In the genomic region with DNA sequence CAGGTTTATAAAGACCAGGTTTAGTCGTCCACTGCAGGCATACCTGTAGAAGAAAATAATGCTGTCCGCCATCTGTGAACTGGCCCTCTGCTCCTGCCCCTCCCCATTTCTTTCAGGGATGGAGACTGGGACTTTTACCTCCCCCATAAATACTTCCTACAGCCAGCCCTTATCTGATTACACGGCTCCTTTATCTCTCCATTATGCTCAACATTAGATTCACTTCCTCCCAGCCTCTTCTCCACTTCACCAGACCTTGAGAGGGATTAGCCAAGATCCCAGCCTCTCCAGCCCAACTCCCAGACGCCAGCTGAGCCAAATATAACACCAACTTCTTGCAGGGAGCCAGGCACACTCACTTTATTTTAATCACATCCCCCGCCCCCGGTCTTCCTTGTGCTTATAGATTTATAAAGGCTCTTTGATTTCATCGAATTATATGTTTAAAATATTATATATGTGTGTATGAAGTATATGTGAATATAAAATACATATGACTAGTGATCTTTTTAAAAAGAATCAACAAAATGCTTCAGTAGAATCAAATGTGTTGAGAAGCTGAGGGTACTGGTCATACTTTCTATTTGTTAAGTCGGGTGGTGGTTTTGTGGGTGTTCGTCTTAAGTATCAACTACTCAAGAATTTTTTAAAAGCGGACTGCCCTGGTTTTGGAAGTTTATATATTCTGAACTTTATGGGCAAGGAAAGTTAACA, we compare ENCODE assay signal across 10 cellular contexts.
DNase-seq lines count a peak whose midpoint lies in the region; ATAC-seq and TF ChIP-seq lines count a peak whose summit lies in the region.
"Had no signal": no experiment of that assay in that cellular context is flagged by ENCODE, and none has a peak within 500 bp of the region (broad histone marks: within the 10 kb centered on the region; RNA-seq: fewer than 3 reads in every experiment).

No MANE protein-coding gene starts in this region.

- ATAC-seq in naive thymus-derived CD8-positive, alpha-beta T cell: no peak

- H3K36me3 ChIP-seq in Caco-2 (ENCODE audit: control insufficient read depth, insufficient read depth, low read length): no peaks in the 10 kb centered on the region

- BruUV-seq in Caco-2 (replicated peaks; lab: Mats Ljungman, UMichigan): no TSS peak

- intact Hi-C loops in Caco-2 (cut with micrococcal nuclease; ENCODE audit: unreplicated experiment): no loop called here

- H3K4me1 Mint-ChIP-seq in Caco-2 (ENCODE audit: low read depth, unreplicated experiment): peaks cover 24% of the 10 kb centered on the region
- H3K4me1 Mint-ChIP-seq in brain: peaks cover 67% of the 10 kb centered on the region
- H3K4me1 Mint-ChIP-seq in mesothelial cell of epicardium: peaks cover 58% of the 10 kb centered on the region
- H3K4me1 Mint-ChIP-seq in naive thymus-derived CD8-positive, alpha-beta T cell: peaks cover 0 to 9% (median 1%) of the 10 kb centered on the region in 4 donors

- TF ChIP-seq CTCF in Caco-2 (IDR thresholded peaks at IDR 0.05; ENCODE audit: insufficient read depth in 1 of 2, low read depth in 1 of 2, low read length in 1 of 2, severe bottlenecking in 1 of 2, unreplicated experiment in 1 of 2) (no peak), NB4 (IDR thresholded peaks at IDR 0.05; ENCODE audit: low read depth, low read length) (no peak), brain (conservative IDR thresholded peaks at IDR 0.05) (no peak), mesothelial cell of epicardium (IDR thresholded peaks at IDR 0.05; ENCODE audit: unreplicated experiment) (no peak)

- H3K27me3 Mint-ChIP-seq in Caco-2 (ENCODE audit: insufficient read depth, unreplicated experiment) (no peaks in the 10 kb centered on the region), brain (no peaks in the 10 kb centered on the region), mesothelial cell of epicardium (ENCODE audit: low read depth) (no peaks in the 10 kb centered on the region)
- H3K27me3 Mint-ChIP-seq in naive thymus-derived CD8-positive, alpha-beta T cell: peaks cover 0 to 22% (median 3%) of the 10 kb centered on the region in 5 donors

- no peak overlapping the region for H3K4me3 ChIP-seq in Caco-2 (ENCODE audit: low read depth, low read length)
- H3K4me3 ChIP-seq in NB4 (ENCODE audit: low read depth, low read length): no peak overlapping the region
- H3K4me3 ChIP-seq: lung had no signal

- peaks cover 35% of the 10 kb centered on the region for H3K4me1 ChIP-seq in Caco-2

- no peaks in the 10 kb centered on the region for H3K27me3 ChIP-seq in Caco-2 (replicated peaks; ENCODE audit: control insufficient read depth, insufficient read depth, low read length)

- H3K36me3 Mint-ChIP-seq in Caco-2 (ENCODE audit: insufficient read depth, unreplicated experiment) (no peaks in the 10 kb centered on the region), brain (no peaks in the 10 kb centered on the region), mesothelial cell of epicardium (no peaks in the 10 kb centered on the region)
- no peaks in the 10 kb centered on the region for H3K36me3 Mint-ChIP-seq in naive thymus-derived CD8-positive, alpha-beta T cell

- peak; percentile 28 to 44 for DNase-seq in Caco-2
- peak; percentile 31 for DNase-seq in NB4 (ENCODE audit: low read depth)
- DNase-seq in mesothelial cell of epicardium (ENCODE audit: low spot score in 2 of 2, unreplicated experiment in 2 of 2): no peak
- DNase-seq in activated CD4-positive, alpha-beta T cell treated with anti-CD3 and anti-CD28 coated beads, Interleukin-2, amount 50 U/mL, for 1 hour: no peak
- no peak for DNase-seq in dermis blood vessel endothelial cell
- no peak for DNase-seq in naive thymus-derived CD8-positive, alpha-beta T cell
- DNase-seq in ureter (ENCODE audit: low spot score): no peak

- H3K9me3 ChIP-seq in Caco-2: no peaks in the 10 kb centered on the region

- CTCF ChIA-PET in Caco-2 (lab: Charles Lee): interaction anchor here (0.7 to 1.0 kb wide), 3 partner anchors 12 to 22 kb away, joined by 3 to 4 read pairs (median 4); no protein-coding TSS in a partner anchor

- POLR2A ChIA-PET in Caco-2 (lab: Charles Lee): no interaction called here
- POLR2A ChIA-PET in naive thymus-derived CD8-positive, alpha-beta T cell (lab: Charles Lee): no interaction called here

- H3K27ac Mint-ChIP-seq in Caco-2 (ENCODE audit: unreplicated experiment): no peak overlapping the region
- H3K27ac Mint-ChIP-seq in brain: peak overlapping the region in 4 of 5 experiments; percentile 8 to 59 (median 41)
- H3K27ac Mint-ChIP-seq in mesothelial cell of epicardium: peak overlapping the region; percentile 24
- H3K27ac Mint-ChIP-seq in naive thymus-derived CD8-positive, alpha-beta T cell: no peak overlapping the region
- H3K27ac Mint-ChIP-seq: stimulated activated naive CD8-positive, alpha-beta T cell treated with anti-CD3 and anti-CD28 coated beads, Interleukin-15, Interleukin-2, amounts not matched to agents 100 ng/mL and 50 ng/mL, for 24 hours had no signal

- H3K9me3 Mint-ChIP-seq in Caco-2 (ENCODE audit: unreplicated experiment) (no peaks in the 10 kb centered on the region), brain (no peaks in the 10 kb centered on the region), mesothelial cell of epicardium (no peaks in the 10 kb centered on the region)
- H3K9me3 Mint-ChIP-seq in naive thymus-derived CD8-positive, alpha-beta T cell: no peaks in the 10 kb centered on the region
- H3K9me3 Mint-ChIP-seq: stimulated activated naive CD8-positive, alpha-beta T cell treated with anti-CD3 and anti-CD28 coated beads, Interleukin-15, Interleukin-2, amounts not matched to agents 100 ng/mL and 50 ng/mL, for 24 hours had no signal

- H3K4me3 Mint-ChIP-seq in Caco-2 (ENCODE audit: unreplicated experiment) (no peak overlapping the region), brain (peak overlapping the region in 2 of 5 experiments; percentile 14 to 16), mesothelial cell of epicardium (no peak overlapping the region)
- H3K4me3 Mint-ChIP-seq in naive thymus-derived CD8-positive, alpha-beta T cell: no peak overlapping the region
- H3K4me3 Mint-ChIP-seq: stimulated activated naive CD8-positive, alpha-beta T cell treated with anti-CD3 and anti-CD28 coated beads, Interleukin-15, Interleukin-2, amounts not matched to agents 100 ng/mL and 50 ng/mL, for 24 hours had no signal

- TF ChIP-seq POLR2A in NB4 (IDR thresholded peaks at IDR 0.05; ENCODE audit: extremely low read depth, insufficient read length): no peak

Comparison
In these comparisons a context has a peak if more than half of its experiments do, and no peak if none do; other contexts are left out.
1. DNase-seq: peak in Caco-2 (2 of 2) and NB4 (single experiment); none in mesothelial cell of epicardium (0 of 2), activated CD4-positive, alpha-beta T cell treated with anti-CD3 and anti-CD28 coated beads, Interleukin-2, amount 50 U/mL, for 1 hour (single experiment), dermis blood vessel endothelial cell (single experiment), naive thymus-derived CD8-positive, alpha-beta T cell (0 of 10) and ureter (single experiment).
2. H3K27ac Mint-ChIP-seq: peak in brain (4 of 5) and mesothelial cell of epicardium (single experiment); none in Caco-2 (single experiment) and naive thymus-derived CD8-positive, alpha-beta T cell (0 of 10).